In genomic region chr6:84150680-84151079, GRCh38 we compare ENCODE assay signal across 13 cellular contexts.
DNase-seq lines count a peak whose midpoint lies in the region; ATAC-seq lines count a peak whose summit lies in the region.
"Had no signal": no experiment of that assay in that cellular context is flagged by ENCODE, and none has a peak within 500 bp of the region (broad histone marks: within the 10 kb centered on the region; RNA-seq: fewer than 3 reads in every experiment).

No MANE protein-coding gene starts in this region.

- DNase-seq in EL: peak; percentile 78
- peak; percentile 93 for DNase-seq in HCEC 1CT
- peak; percentile 24 to 73 for DNase-seq in NCI-H446 (lab: John Stamatoyannopoulos, UW)
- DNase-seq in fibroblast of the conjunctiva (ENCODE audit: low read depth): peak; percentile 92
- no peak for DNase-seq in HuH-7 (ENCODE audit: low spot score)
- no peak for DNase-seq in GM19238 (ENCODE audit: insufficient read length, low spot score)
- DNase-seq: activated CD4-positive, CD25-positive, alpha-beta regulatory T cell treated with anti-CD3 and anti-CD28 coated beads, Interleukin-2, amount 50 U/mL, for 72 hours; GF-D8; NCI-H748 treated with DMSO at 0.1 percent for 48 hours; thyroid gland had no signal

- no peak for ATAC-seq in GM21526 (IDR thresholded peaks at IDR 0.05; ENCODE audit: low FRiP score, unreplicated experiment)
- ATAC-seq in GM21717 (IDR thresholded peaks at IDR 0.05; ENCODE audit: unreplicated experiment): no peak
- ATAC-seq: left lobe of liver had no signal

Comparison
In these comparisons a context has a peak if more than half of its experiments do, and no peak if none do; other contexts are left out.
1. DNase-seq: peak in EL (single experiment), HCEC 1CT (single experiment), NCI-H446 (2 of 2) and fibroblast of the conjunctiva (single experiment); none in HuH-7 (single experiment) and GM19238 (single experiment).